1 cellular context compared by ENCODE assay signal in genomic region chr5:95730730-95731570, GRCh38.
TF ChIP-seq lines count a peak whose summit lies in the region.

A gene with protein sequence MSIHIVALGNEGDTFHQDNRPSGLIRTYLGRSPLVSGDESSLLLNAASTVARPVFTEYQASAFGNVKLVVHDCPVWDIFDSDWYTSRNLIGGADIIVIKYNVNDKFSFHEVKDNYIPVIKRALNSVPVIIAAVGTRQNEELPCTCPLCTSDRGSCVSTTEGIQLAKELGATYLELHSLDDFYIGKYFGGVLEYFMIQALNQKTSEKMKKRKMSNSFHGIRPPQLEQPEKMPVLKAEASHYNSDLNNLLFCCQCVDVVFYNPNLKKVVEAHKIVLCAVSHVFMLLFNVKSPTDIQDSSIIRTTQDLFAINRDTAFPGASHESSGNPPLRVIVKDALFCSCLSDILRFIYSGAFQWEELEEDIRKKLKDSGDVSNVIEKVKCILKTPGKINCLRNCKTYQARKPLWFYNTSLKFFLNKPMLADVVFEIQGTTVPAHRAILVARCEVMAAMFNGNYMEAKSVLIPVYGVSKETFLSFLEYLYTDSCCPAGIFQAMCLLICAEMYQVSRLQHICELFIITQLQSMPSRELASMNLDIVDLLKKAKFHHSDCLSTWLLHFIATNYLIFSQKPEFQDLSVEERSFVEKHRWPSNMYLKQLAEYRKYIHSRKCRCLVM (plus strand): TSS chr5:95731336. CDS start chr5:95731683, 347 bp downstream.

TF ChIP-seq in Ishikawa, 13 proteins besides CTCF, POLR2A, EP300 and RAD21 (continued from another document):
- TF ChIP-seq REST (IDR thresholded peaks at IDR 0.05; ENCODE audit: low read depth): no peak
- peak; percentile 72 for TF ChIP-seq TCF12 (IDR thresholded peaks at IDR 0.05; ENCODE audit: low read depth)
- no peak for TF ChIP-seq CEBPB (IDR thresholded peaks at IDR 0.05)
- no peak for TF ChIP-seq YY1 (IDR thresholded peaks at IDR 0.05; ENCODE audit: low read depth)
- TF ChIP-seq TAF1 (IDR thresholded peaks at IDR 0.05; ENCODE audit: low read depth): peak; percentile 74; the same call in 1 of the 2 replicates
